Comparison of ENCODE assay signal across 13 cellular contexts in the genomic region with DNA sequence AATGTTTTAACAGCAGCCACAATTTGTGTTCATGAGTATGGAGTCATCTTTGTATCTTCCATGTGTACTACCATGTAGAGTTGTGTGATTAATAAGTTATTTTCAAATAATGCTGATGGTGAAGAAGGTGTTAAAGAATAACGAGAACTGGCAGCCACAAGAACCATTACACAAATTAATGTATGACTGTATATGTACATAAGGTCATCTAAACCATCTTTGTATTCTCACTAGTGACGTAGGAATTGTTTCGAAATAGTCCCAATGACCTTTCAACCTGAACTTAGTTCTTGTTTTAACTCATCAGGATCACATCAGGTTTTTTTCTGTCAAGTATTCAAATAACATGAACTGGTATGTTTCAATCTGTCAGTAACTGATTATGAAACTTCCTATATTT. TPM values are rescaled to one million over a fixed set of nuclear protein-coding genes. Genes with fewer than 3 reads are reported as not detected.
DNase-seq lines count a peak whose midpoint lies in the region; ATAC-seq and TF ChIP-seq lines count a peak whose summit lies in the region.
"Had no signal": no experiment of that assay in that cellular context is flagged by ENCODE, and none has a peak within 500 bp of the region (broad histone marks: within the 10 kb centered on the region; RNA-seq: fewer than 3 reads in every experiment).

No MANE protein-coding gene starts in this region.

- peaks cover 4% of the 10 kb centered on the region for H3K27me3 Mint-ChIP-seq in GM23338 (ENCODE audit: insufficient read depth, low read depth, poor library complexity)

- H3K4me3 ChIP-seq in GM23338 (no peak overlapping the region), Peyer's patch (no peak overlapping the region)
- H3K4me3 ChIP-seq: prostate gland had no signal

- no peaks in the 10 kb centered on the region for H3K36me3 Mint-ChIP-seq in GM23338 (ENCODE audit: low read depth)

- peak; percentile 39 for DNase-seq in kidney tubule cell (ENCODE audit: low spot score)
- DNase-seq in germinal center (ENCODE audit: low spot score), result no peak
- DNase-seq in GM23338 (ENCODE audit: low spot score), result no peak
- DNase-seq in Peyer's patch, result no peak
- no peak for DNase-seq in dedifferentiated amniotic fluid mesenchymal stem cell (ENCODE audit: extremely low spot score)
- DNase-seq: activated gamma-delta T cell treated with Interleukin-2 at 50 U/mL for 16 hours, DMS79 treated with DMSO at 0.1 percent for 48 hours, immature natural killer cell, NCI-H2227 treated with DMSO at 0.1 percent for 48 hours had no signal

- ATAC-seq in GM18867 (IDR thresholded peaks at IDR 0.05; ENCODE audit: unreplicated experiment) (peak; percentile 95), GM21717 (IDR thresholded peaks at IDR 0.05; ENCODE audit: unreplicated experiment) (peak; percentile 89), HG03378 (IDR thresholded peaks at IDR 0.05; ENCODE audit: unreplicated experiment) (peak; percentile 100), GM23338 (no peak)

- H3K9me3 ChIP-seq in Peyer's patch, result no peaks in the 10 kb centered on the region
- H3K9me3 ChIP-seq: prostate gland had no signal

- H3K79me2 ChIP-seq in GM23338 (replicated peaks; ENCODE audit: insufficient read depth), result no peaks in the 10 kb centered on the region

- H3K9me3 Mint-ChIP-seq in GM23338, result no peaks in the 10 kb centered on the region
- H3K9me3 Mint-ChIP-seq: immature natural killer cell had no signal

- H4K20me1 ChIP-seq in GM23338 (replicated peaks; ENCODE audit: insufficient read depth), result no peaks in the 10 kb centered on the region

- H3K4me3 Mint-ChIP-seq in GM23338, result no peak overlapping the region
- H3K4me3 Mint-ChIP-seq: immature natural killer cell had no signal

- peaks cover 3% of the 10 kb centered on the region; the same call in 1 of the 2 replicates for H3K9me2 ChIP-seq in GM23338 (ENCODE audit: insufficient read depth)

- TF ChIP-seq POLR2A in Peyer's patch (IDR thresholded peaks at IDR 0.05), result no peak

- TF ChIP-seq CTCF in GM23338 (conservative IDR thresholded peaks at IDR 0.05; ENCODE audit: low read depth in 2 of 2) (no peak), Peyer's patch (IDR thresholded peaks at IDR 0.05) (no peak)

- H3K27ac ChIP-seq in GM23338 (ENCODE audit: low read depth), result no peak overlapping the region
- peak overlapping the region in 1 of 4 donors; percentile 55 for H3K27ac ChIP-seq in Peyer's patch
- H3K27ac ChIP-seq: prostate gland had no signal

- H3K4me1 ChIP-seq in GM23338 (ENCODE audit: insufficient read depth) (no peaks in the 10 kb centered on the region), Peyer's patch (no peaks in the 10 kb centered on the region)
- H3K4me1 ChIP-seq: prostate gland had no signal

- H2AFZ ChIP-seq in GM23338, result no peak overlapping the region

- H3K27me3 ChIP-seq in GM23338 (ENCODE audit: insufficient read depth) (no peaks in the 10 kb centered on the region), Peyer's patch (no peaks in the 10 kb centered on the region)

- H3K4me2 ChIP-seq in GM23338, result no peak overlapping the region

- peaks cover 3% of the 10 kb centered on the region; the same call in 2 of the 3 replicates for H3K4me1 Mint-ChIP-seq in GM23338
- H3K4me1 Mint-ChIP-seq: immature natural killer cell had no signal

- no peaks in the 10 kb centered on the region for H3F3A ChIP-seq in GM23338 (replicated peaks; ENCODE audit: low read depth)

- H3K27ac Mint-ChIP-seq in GM23338, result no peak overlapping the region
- H3K27ac Mint-ChIP-seq: immature natural killer cell had no signal

- H3K36me3 ChIP-seq in GM23338 (ENCODE audit: insufficient read depth) (no peaks in the 10 kb centered on the region), Peyer's patch (no peaks in the 10 kb centered on the region)
- H3K36me3 ChIP-seq: prostate gland had no signal

TF ChIP-seq in GM23338, 12 proteins besides CTCF, POLR2A, EP300 and RAD21 (continues in another document):
- TF ChIP-seq JUNB (IDR thresholded peaks at IDR 0.05; ENCODE audit: unreplicated experiment) (no peak), CREB1 (CRISPR knock-in tag; IDR thresholded peaks at IDR 0.05; ENCODE audit: low read depth) (no peak), EZH2phosphoT487 (IDR thresholded peaks at IDR 0.05; ENCODE audit: unreplicated experiment) (no peak), POLR2AphosphoS5 (IDR thresholded peaks at IDR 0.05; ENCODE audit: low read depth) (no peak), ZNF331 (CRISPR knock-in tag; IDR thresholded peaks at IDR 0.05; ENCODE audit: low read depth) (no peak), ZNF114 (CRISPR knock-in tag; IDR thresholded peaks at IDR 0.05) (no peak), STAT1 (IDR thresholded peaks at IDR 0.05; ENCODE audit: unreplicated experiment) (no peak), NANOG (IDR thresholded peaks at IDR 0.05; ENCODE audit: borderline replicate concordance) (no peak), ETS1 (IDR thresholded peaks at IDR 0.05) (no peak), EZH2 (IDR thresholded peaks at IDR 0.05; ENCODE audit: low read depth, unreplicated experiment) (no peak)
- TF ChIP-seq, protein P1, sequence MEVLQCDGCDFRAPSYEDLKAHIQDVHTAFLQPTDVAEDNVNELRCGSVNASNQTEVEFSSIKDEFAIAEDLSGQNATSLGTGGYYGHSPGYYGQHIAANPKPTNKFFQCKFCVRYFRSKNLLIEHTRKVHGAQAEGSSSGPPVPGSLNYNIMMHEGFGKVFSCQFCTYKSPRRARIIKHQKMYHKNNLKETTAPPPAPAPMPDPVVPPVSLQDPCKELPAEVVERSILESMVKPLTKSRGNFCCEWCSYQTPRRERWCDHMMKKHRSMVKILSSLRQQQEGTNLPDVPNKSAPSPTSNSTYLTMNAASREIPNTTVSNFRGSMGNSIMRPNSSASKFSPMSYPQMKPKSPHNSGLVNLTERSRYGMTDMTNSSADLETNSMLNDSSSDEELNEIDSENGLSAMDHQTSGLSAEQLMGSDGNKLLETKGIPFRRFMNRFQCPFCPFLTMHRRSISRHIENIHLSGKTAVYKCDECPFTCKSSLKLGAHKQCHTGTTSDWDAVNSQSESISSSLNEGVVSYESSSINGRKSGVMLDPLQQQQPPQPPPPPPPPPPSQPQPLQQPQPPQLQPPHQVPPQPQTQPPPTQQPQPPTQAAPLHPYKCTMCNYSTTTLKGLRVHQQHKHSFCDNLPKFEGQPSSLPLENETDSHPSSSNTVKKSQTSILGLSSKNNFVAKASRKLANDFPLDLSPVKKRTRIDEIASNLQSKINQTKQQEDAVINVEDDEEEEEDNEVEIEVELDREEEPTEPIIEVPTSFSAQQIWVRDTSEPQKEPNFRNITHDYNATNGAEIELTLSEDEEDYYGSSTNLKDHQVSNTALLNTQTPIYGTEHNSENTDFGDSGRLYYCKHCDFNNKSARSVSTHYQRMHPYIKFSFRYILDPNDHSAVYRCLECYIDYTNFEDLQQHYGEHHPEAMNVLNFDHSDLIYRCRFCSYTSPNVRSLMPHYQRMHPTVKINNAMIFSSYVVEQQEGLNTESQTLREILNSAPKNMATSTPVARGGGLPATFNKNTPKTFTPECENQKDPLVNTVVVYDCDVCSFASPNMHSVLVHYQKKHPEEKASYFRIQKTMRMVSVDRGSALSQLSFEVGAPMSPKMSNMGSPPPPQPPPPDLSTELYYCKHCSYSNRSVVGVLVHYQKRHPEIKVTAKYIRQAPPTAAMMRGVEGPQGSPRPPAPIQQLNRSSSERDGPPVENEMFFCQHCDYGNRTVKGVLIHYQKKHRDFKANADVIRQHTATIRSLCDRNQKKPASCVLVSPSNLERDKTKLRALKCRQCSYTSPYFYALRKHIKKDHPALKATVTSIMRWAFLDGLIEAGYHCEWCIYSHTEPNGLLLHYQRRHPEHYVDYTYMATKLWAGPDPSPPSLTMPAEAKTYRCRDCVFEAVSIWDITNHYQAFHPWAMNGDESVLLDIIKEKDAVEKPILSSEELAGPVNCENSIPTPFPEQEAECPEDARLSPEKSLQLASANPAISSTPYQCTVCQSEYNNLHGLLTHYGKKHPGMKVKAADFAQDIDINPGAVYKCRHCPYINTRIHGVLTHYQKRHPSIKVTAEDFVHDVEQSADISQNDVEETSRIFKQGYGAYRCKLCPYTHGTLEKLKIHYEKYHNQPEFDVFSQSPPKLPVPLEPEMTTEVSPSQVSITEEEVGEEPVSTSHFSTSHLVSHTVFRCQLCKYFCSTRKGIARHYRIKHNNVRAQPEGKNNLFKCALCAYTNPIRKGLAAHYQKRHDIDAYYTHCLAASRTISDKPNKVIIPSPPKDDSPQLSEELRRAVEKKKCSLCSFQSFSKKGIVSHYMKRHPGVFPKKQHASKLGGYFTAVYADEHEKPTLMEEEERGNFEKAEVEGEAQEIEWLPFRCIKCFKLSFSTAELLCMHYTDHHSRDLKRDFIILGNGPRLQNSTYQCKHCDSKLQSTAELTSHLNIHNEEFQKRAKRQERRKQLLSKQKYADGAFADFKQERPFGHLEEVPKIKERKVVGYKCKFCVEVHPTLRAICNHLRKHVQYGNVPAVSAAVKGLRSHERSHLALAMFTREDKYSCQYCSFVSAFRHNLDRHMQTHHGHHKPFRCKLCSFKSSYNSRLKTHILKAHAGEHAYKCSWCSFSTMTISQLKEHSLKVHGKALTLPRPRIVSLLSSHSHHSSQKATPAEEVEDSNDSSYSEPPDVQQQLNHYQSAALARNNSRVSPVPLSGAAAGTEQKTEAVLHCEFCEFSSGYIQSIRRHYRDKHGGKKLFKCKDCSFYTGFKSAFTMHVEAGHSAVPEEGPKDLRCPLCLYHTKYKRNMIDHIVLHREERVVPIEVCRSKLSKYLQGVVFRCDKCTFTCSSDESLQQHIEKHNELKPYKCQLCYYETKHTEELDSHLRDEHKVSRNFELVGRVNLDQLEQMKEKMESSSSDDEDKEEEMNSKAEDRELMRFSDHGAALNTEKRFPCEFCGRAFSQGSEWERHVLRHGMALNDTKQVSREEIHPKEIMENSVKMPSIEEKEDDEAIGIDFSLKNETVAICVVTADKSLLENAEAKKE (CRISPR knock-in tag; IDR thresholded peaks at IDR 0.05), result no peak

RNA-seq across cellular contexts. Expression of gene NOCT, which starts 48.3 kb away (rescaled TPM):
- 58.3 and 76.6 TPM in 2 replicates for total RNA-seq in GM23338 (2014; rRNA removed; shearing (Covaris generic))
- polyA plus RNA-seq in GM23338 (2016; fragmentation: Nextera tagmentation; extraction: Ambion mirVana), result 16.0 and 18.9 TPM in 2 replicates
- 10 to 100 TPM in 2 of 4 donors, 1 to 10 TPM in 2; 5.4 to 26.4 (median 11.0) TPM for total RNA-seq in Peyer's patch
